Comparison of ENCODE assay signal across 1 cellular context in genomic region chr7:121479466-121479865, GRCh38.
TF ChIP-seq lines count a peak whose summit lies in the region.

No MANE protein-coding gene starts in this region.

TF ChIP-seq in H1, 55 proteins besides CTCF, POLR2A, EP300 and RAD21:
- TF ChIP-seq YY1 (IDR thresholded peaks at IDR 0.05; ENCODE audit: low read depth, low read length) (no peak), RFX5 (IDR thresholded peaks at IDR 0.05; ENCODE audit: borderline replicate concordance, low read depth, low read length) (no peak), RBBP5 (IDR thresholded peaks at IDR 0.05; ENCODE audit: borderline replicate concordance, low read depth, low read length) (no peak), GABPA (IDR thresholded peaks at IDR 0.05; ENCODE audit: borderline replicate concordance, insufficient read depth, low read length) (no peak), JUN (IDR thresholded peaks at IDR 0.05; ENCODE audit: low read depth, low read length) (no peak), POLR2AphosphoS5 (IDR thresholded peaks at IDR 0.05; ENCODE audit: low read depth, low read length) (no peak), CHD1 (IDR thresholded peaks at IDR 0.05; ENCODE audit: low read depth, low read length) (no peak)
